In genomic region chrX:132059973-132060540, GRCh38 we compare ENCODE assay signal across 23 cellular contexts. TPM values are rescaled to one million over a fixed set of nuclear protein-coding genes. Genes with fewer than 3 reads are reported as not detected.
DNase-seq lines count a peak whose midpoint lies in the region; ATAC-seq, FAIRE-seq and TF ChIP-seq lines count a peak whose summit lies in the region.
"Had no signal": no experiment of that assay in that cellular context is flagged by ENCODE, and none has a peak within 500 bp of the region (broad histone marks: within the 10 kb centered on the region; RNA-seq: fewer than 3 reads in every experiment).

No MANE protein-coding gene starts in this region.

- no peaks in the 10 kb centered on the region; a peak in 1 of 4 replicates for H3K36me3 ChIP-seq in GM12878 (ENCODE audit: control insufficient read depth in 2 of 2, insufficient read depth in 2 of 2, low read length in 1 of 2)
- H3K36me3 ChIP-seq: ascending aorta, colonic mucosa, neural progenitor cell had no signal

- intact Hi-C loops in GM12878 (cut with micrococcal nuclease; ENCODE audit: unreplicated experiment), result no loop called here

- CTCF ChIA-PET in GM12878 (lab: Yijun Ruan, JAX), result interaction anchor here (0.6 to 1.3 kb wide), 3 partner anchors 12 to 32 kb away, joined by 3 to 6 read pairs (median 4); no protein-coding TSS in a partner anchor

- H3K9ac ChIP-seq in GM12878 (ENCODE audit: control insufficient read depth, insufficient read depth, low read length), result no peak overlapping the region
- H3K9ac ChIP-seq: neural progenitor cell had no signal

- no peak overlapping the region for H2AFZ ChIP-seq in GM12878 (ENCODE audit: control insufficient read depth, low read depth, low read length)
- H2AFZ ChIP-seq: neural progenitor cell had no signal

- no peaks in the 10 kb centered on the region for H3K9me3 ChIP-seq in GM12878 (replicated peaks; ENCODE audit: control insufficient read depth, insufficient read depth, low read length)
- H3K9me3 ChIP-seq: ascending aorta, colonic mucosa had no signal

- no peak overlapping the region for H3K4me3 ChIP-seq in GM12878
- H3K4me3 ChIP-seq: ascending aorta, colonic mucosa, neural progenitor cell had no signal

- 57% methylated on average over 2 of the region's 2 CpGs for WGBS in GM12878 (ENCODE audit: insufficient coverage, insufficient replicate concordance, low lambda C conversion rate, missing lambda C conversion rate)

- POLR2A ChIA-PET in GM12878 (lab: Charles Lee), result no interaction called here

- H3K4me1 ChIP-seq in GM12878 (ENCODE audit: control insufficient read depth, insufficient read depth, low read length), result no peaks in the 10 kb centered on the region
- H3K4me1 ChIP-seq: ascending aorta, colonic mucosa, foreskin keratinocyte, neural progenitor cell had no signal

- SMC1A ChIA-PET in GM12878 (lab: Charles Lee; ENCODE audit: uncharacterized antibody, unreplicated experiment), result interaction anchor here (0.8 to 1.5 kb wide), 4 partner anchors 10 to 36 kb away, joined by 3 to 5 read pairs (median 3); no protein-coding TSS in a partner anchor

- RAD21 ChIA-PET in GM12878 (lab: Charles Lee; ENCODE audit: unreplicated experiment), result interaction anchor here (0.6 kb wide), 1 partner anchor 86 kb away, joined by 3 read pairs; no protein-coding TSS in a partner anchor

- DNase-seq in A172 (ENCODE audit: low spot score) (peak; percentile 1), GM12878 (ENCODE audit: low read depth, low spot score) (no peak), ecto neural progenitor cell (ENCODE audit: low spot score) (no peak), AG08396 (ENCODE audit: low spot score) (no peak), G401 (ENCODE audit: low spot score) (no peak)
- DNase-seq: activated B cell treated with CpG ODN at 0.5 μM for 24 hours; activated effector memory CD4-positive, alpha-beta T cell treated with Interleukin-2 at 50 U/mL for 16 hours; colonic mucosa; DND-41; foreskin keratinocyte; Kasumi-1; NCI-H1417; NCI-H2171; stimulated activated CD4-positive, alpha-beta T cell treated with anti-CD3 and anti-CD28 coated beads, Interleukin-15, amount 100 ng/mL, for 24 hours; stimulated activated naive CD8-positive, alpha-beta T cell treated with anti-CD3 and anti-CD28 coated beads, Interleukin-15, amount 100 ng/mL, for 72 hours had no signal

- H4K20me1 ChIP-seq in GM12878 (ENCODE audit: control insufficient read depth, insufficient read depth), result no peaks in the 10 kb centered on the region

- FAIRE-seq in GM12878 (lab: Jason Lieb, UNC), result no peak
- FAIRE-seq: H54, HTR-8/SVneo had no signal

- TF ChIP-seq POLR2A in GM12878 (IDR thresholded peaks at IDR 0.05; ENCODE audit: low read depth, low read length), result no peak

- peak; percentile 65 for ATAC-seq in GM18511 (IDR thresholded peaks at IDR 0.05; ENCODE audit: unreplicated experiment)
- ATAC-seq in HG03432 (IDR thresholded peaks at IDR 0.05; ENCODE audit: unreplicated experiment), result peak; percentile 53
- ATAC-seq in GM12878, result peak; percentile 48; the same call in 2 of the 3 replicates
- no peak for ATAC-seq in HG03469 (IDR thresholded peaks at IDR 0.05; ENCODE audit: unreplicated experiment)
- ATAC-seq: foreskin keratinocyte, Right ventricle myocardium inferior had no signal

- no peaks in the 10 kb centered on the region; the same call in 1 of the 2 replicates for H3K79me2 ChIP-seq in GM12878 (ENCODE audit: control insufficient read depth, insufficient read depth, low read length)

- in situ Hi-C loops in GM12878 (cut with MboI) (no loop called here), G401 (cut with HindIII; ENCODE audit: low sequenced_read_pairs) (no loop called here)

- no peak overlapping the region for H3K27ac ChIP-seq in GM12878 (ENCODE audit: control insufficient read depth, insufficient read depth)
- H3K27ac ChIP-seq: ascending aorta, colonic mucosa, foreskin keratinocyte, neural progenitor cell had no signal

- no TSS peak for BruUV-seq in GM12878 (replicated peaks; lab: Mats Ljungman, UMichigan)

- H3K4me2 ChIP-seq in GM12878 (ENCODE audit: control insufficient read depth, insufficient read depth), result no peak overlapping the region
- H3K4me2 ChIP-seq: neural progenitor cell had no signal

- no peak for TF ChIP-seq EP300 in GM12878 (IDR thresholded peaks at IDR 0.05; ENCODE audit: borderline replicate concordance in 1 of 2, control insufficient read depth in 1 of 2, low read depth in 2 of 2, low read length in 2 of 2)

- no peaks in the 10 kb centered on the region for H3K27me3 ChIP-seq in GM12878 (replicated peaks in 1 of 2; ENCODE audit: control insufficient read depth in 2 of 2, insufficient read depth in 2 of 2, low read length in 1 of 2)
- H3K27me3 ChIP-seq: ascending aorta, colonic mucosa, foreskin keratinocyte, neural progenitor cell had no signal

- TF ChIP-seq RAD21 in GM12878 (IDR thresholded peaks at IDR 0.05; ENCODE audit: insufficient read depth, low read depth, low read length), result no peak

- TF ChIP-seq CTCF in GM12878 (IDR thresholded peaks at IDR 0.05 in 2 of 3, conservative IDR thresholded peaks at IDR 0.05 in 1 of 3; ENCODE audit: control insufficient read depth in 2 of 3, extremely low read depth in 1 of 3, insufficient read depth in 1 of 3, low read depth in 3 of 3, low read length in 3 of 3), result no peak

TF ChIP-seq in GM12878, 131 proteins besides CTCF, POLR2A, EP300 and RAD21:
- TF ChIP-seq NR2C1 (IDR thresholded peaks at IDR 0.05) (no peak), RUNX3 (IDR thresholded peaks at IDR 0.05; ENCODE audit: low read length) (0 out of 2 replicates have a peak, but pooled peaks have one; percentile 14)

RNA-seq across cellular contexts. Expression of gene STK26, which starts 37.0 kb away (rescaled TPM):
- 10.0 and 14.5 TPM in 2 replicates for total RNA-seq in A172 (2014; rRNA removed; shearing (Covaris generic))
- total RNA-seq in GM12878 (2013; cell fraction: nucleolus; rRNA removed), result 31.9 and 34.4 TPM in 2 replicates
- total RNA-seq in GM12878 (2014; rRNA removed) (57.0 and 75.4 TPM in 2 replicates), GM12878 (2014; rRNA removed; fragmentation: Illumina TruSeq; extraction: Trizol) (76.9 and 78.6 TPM in 2 replicates), GM12878 (2021) (53.0 and 56.9 TPM in 2 replicates)
- polyA plus RNA-seq in GM12878 (2011; ENCODE audit: low read depth), result 18.8 TPM
- polyA plus RNA-seq in GM12878 (2011; rRNA removed) (60.8 and 97.1 TPM in 2 replicates), GM12878 (2014; fragmentation: Illumina TruSeq; extraction: Trizol) (70.5 and 98.6 TPM in 2 replicates), GM12878 (2014; fragmentation: Nextera tagmentation; extraction: Ambion mirVana) (10 to 100 TPM; 30.4 to 34.9 TPM), GM12878 (2014; rRNA removed) (35.4 and 40.2 TPM in 2 replicates), GM12878 (2016; fragmentation: Nextera tagmentation; extraction: Ambion mirVana) (10 to 100 TPM; 60.7 to 67.0 TPM)
- 16.4 and 16.9 TPM in 2 replicates for polyA plus RNA-seq in GM12878 (2011; cell fraction: cytosol; rRNA removed)
- 29.4 and 31.0 TPM in 2 replicates for polyA plus RNA-seq in GM12878 (2011; cell fraction: nucleus; rRNA removed)
- 35.1 and 41.6 TPM in 2 replicates for polyA plus RNA-seq in GM12878 (2012)
- polyA minus RNA-seq in GM12878 (2011; rRNA and poly(A)+ RNA removed), result 24.9 and 29.9 TPM in 2 replicates
- polyA minus RNA-seq in GM12878 (2011; cell fraction: cytosol; rRNA and poly(A)+ RNA removed), result 19.5 and 20.8 TPM in 2 replicates
- polyA minus RNA-seq in GM12878 (2011; cell fraction: nucleus; rRNA and poly(A)+ RNA removed), result 8.2 and 10.0 TPM in 2 replicates
- total RNA-seq in G401 (2014; rRNA removed; shearing (Covaris generic)), result 3.0 and 3.1 TPM in 2 replicates
